Comparison of ENCODE assay signal across 8 cellular contexts in the genomic region with DNA sequence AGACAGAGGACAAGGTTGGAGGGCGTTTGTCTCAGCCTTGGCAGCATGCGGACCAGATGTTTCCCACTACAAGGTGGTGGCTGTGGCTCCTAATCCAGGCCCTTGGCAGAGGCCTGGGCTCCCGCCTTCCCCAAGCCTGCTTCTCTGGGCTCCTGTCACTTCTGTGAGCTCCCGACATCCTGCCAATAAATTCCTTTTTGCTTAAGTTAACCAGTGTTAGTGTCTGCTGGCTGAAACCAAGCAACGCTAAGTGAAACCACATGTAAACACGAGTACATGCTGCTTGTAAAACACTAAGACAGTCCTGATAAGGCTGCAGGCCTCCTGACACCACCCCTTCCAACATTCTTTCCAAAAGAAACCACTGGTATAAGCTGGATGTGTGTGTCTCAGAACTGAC.
DNase-seq lines count a peak whose midpoint lies in the region; ATAC-seq and TF ChIP-seq lines count a peak whose summit lies in the region.

No MANE protein-coding gene starts in this region.

- H3K36me3 ChIP-seq in thoracic aorta, result no peaks in the 10 kb centered on the region

- H3K27ac ChIP-seq in thoracic aorta, result peak overlapping the region; percentile 62 to 70

- H3K4me3 ChIP-seq in thoracic aorta, result no peak overlapping the region

- peak; percentile 53 for ATAC-seq in left lobe of liver
- peak; percentile 79 for ATAC-seq in thoracic aorta (ENCODE audit: insufficient number of reproducible peaks, low FRiP score, low read depth)
- ATAC-seq in HG02610 (IDR thresholded peaks at IDR 0.05; ENCODE audit: unreplicated experiment), result no peak
- no peak for ATAC-seq in HG02884 (IDR thresholded peaks at IDR 0.05; ENCODE audit: unreplicated experiment)

- H3K27me3 ChIP-seq in thoracic aorta (replicated peaks; ENCODE audit: insufficient read depth), result no peaks in the 10 kb centered on the region

- H3K4me1 ChIP-seq in thoracic aorta (ENCODE audit: control insufficient read depth in 1 of 2, low read depth in 2 of 2), result peaks cover 11 to 53% of the 10 kb centered on the region in 2 donors

- DNase-seq in HuH-7 (ENCODE audit: low spot score) (peak; percentile 35), brain pericyte (ENCODE audit: low read depth, low spot score) (peak; percentile 44), left lobe of liver (ENCODE audit: low spot score) (no peak), thoracic aorta (ENCODE audit: low spot score) (peak; percentile 36), T-helper 9 cell (no peak)
- DNase-seq in activated naive CD4-positive, alpha-beta T cell treated with Interleukin-2 at 50 U/mL for 16 hours, result no peak

- H3K9me3 ChIP-seq in thoracic aorta, result no peaks in the 10 kb centered on the region

- TF ChIP-seq CTCF in thoracic aorta (IDR thresholded peaks at IDR 0.05), result no peak

Comparison
In these comparisons a context has a peak if more than half of its experiments do, and no peak if none do; other contexts are left out.
1. DNase-seq: peak in HuH-7 (single experiment), brain pericyte (single experiment) and thoracic aorta (single experiment); none in left lobe of liver (single experiment), T-helper 9 cell (single experiment) and activated naive CD4-positive, alpha-beta T cell treated with Interleukin-2 at 50 U/mL for 16 hours (single experiment).
2. ATAC-seq: peak in left lobe of liver (single experiment) and thoracic aorta (single experiment); none in HG02610 (single experiment) and HG02884 (single experiment).